Comparison of ENCODE assay signal across 32 cellular contexts in the genomic region with DNA sequence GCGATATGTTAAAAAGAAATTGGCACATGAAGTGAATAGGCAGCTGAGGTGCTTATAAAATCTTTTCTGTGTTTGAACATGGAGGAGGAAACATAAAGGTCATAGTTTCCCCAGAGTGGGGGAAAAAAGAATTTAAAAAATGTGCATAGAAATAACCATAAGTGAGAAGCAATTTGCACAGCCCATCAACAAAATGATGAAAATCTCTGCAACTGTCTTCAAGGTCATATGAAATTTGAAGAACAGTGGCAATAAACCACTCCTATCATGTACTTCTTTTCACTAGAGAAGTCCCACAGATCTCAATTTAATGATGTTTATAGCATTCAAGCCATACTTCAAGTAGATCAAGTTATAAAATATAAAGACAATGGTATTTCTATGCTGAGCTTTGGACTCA. TPM values are rescaled to one million over a fixed set of nuclear protein-coding genes. Genes with fewer than 3 reads are reported as not detected.
"Had no signal": no experiment of that assay in that cellular context is flagged by ENCODE, and none has a peak within 500 bp of the region (broad histone marks: within the 10 kb centered on the region; RNA-seq: fewer than 3 reads in every experiment).

No MANE protein-coding gene starts in this region.

- DNase-seq: activated CD4-positive, alpha-beta T cell treated with anti-CD3 and anti-CD28 coated beads, Interleukin-2, amount 10 ng/mL, durations not matched to agents 7 days and 5 days; activated CD4-positive, alpha-beta T cell treated with anti-CD3 and anti-CD28 coated beads, Interleukin-2, amount 50 U/mL, for 48 hours; activated CD8-positive, alpha-beta T cell treated with anti-CD3 and anti-CD28 coated beads, Interleukin-2, amount 10 ng/mL, durations not matched to agents 7 days and 5 days; activated gamma-delta T cell; activated naive CD4-positive, alpha-beta T cell treated with anti-CD3 and anti-CD28 coated beads for 36 hours; activated T-cell treated with anti-CD3 and anti-CD28 coated beads, Interleukin-2, amount 50 U/mL, for 24 hours; aorta; Kasumi-1; KBM-7; MM.1S; MV-4-11; NCI-H1092; NCI-H146; NCI-H187; NCI-H2029 treated with DMSO at 0.1 percent for 48 hours; NCI-H2107; NCI-H345; NCI-H510A; NCI-H526; NCI-H748 treated with DMSO at 0.1 percent for 48 hours; NK-92 treated with Interleukin-12 subunit alpha and Interleukin-12 subunit beta, amount 100 ng/mL, for 24 hours; PC-3; Peyer's patch; RPMI8226; SHP77 treated with DMSO at 0.1 percent for 48 hours; T1000 had no signal

- H3K27me3 ChIP-seq: cardiac muscle cell, Peyer's patch had no signal

- H3K4me1 ChIP-seq: Peyer's patch had no signal

- ATAC-seq: activated CD8-positive, alpha-beta T cell treated with anti-CD3 and anti-CD28 coated beads, Interleukin-2, amount 10 ng/mL, durations not matched to agents 7 days and 5 days; activated naive CD4-positive, alpha-beta T cell treated with anti-CD3 and anti-CD28 coated beads, Interleukin-2, amount 50 U/mL, for 72 hours; PC-3 had no signal

- H3K27ac Mint-ChIP-seq: activated CD4-positive, alpha-beta T cell treated with anti-CD3 and anti-CD28 coated beads, Interleukin-2, amount 10 ng/mL, durations not matched to agents 7 days and 5 days; activated CD8-positive, alpha-beta T cell treated with anti-CD3 and anti-CD28 coated beads, Interleukin-2, amount 10 ng/mL, durations not matched to agents 7 days and 5 days; activated naive CD4-positive, alpha-beta T cell treated with anti-CD3 and anti-CD28 coated beads for 36 hours; activated naive CD4-positive, alpha-beta T cell treated with anti-CD3 and anti-CD28 coated beads, Interleukin-2, amount 50 U/mL, for 72 hours; activated T-cell treated with anti-CD3 and anti-CD28 coated beads, Interleukin-2, amount 50 U/mL, for 24 hours; activated T-helper 2 cell treated with anti-CD3 and anti-CD28 coated beads, Interferon-gamma antibody, Interleukin-2, Interleukin-4, amounts not matched to agents 10 μg/mL and 5 μg/mL and 100 μg/mL, durations not matched to agents 14 hours and 24 hours and 36 hours had no signal

- H3K36me3 ChIP-seq: cardiac muscle cell, Peyer's patch had no signal

- H3K9me3 ChIP-seq: Peyer's patch had no signal

- H3K27me3 Mint-ChIP-seq: activated CD4-positive, alpha-beta T cell treated with anti-CD3 and anti-CD28 coated beads, Interleukin-2, amount 10 ng/mL, durations not matched to agents 7 days and 5 days; activated T-cell treated with anti-CD3 and anti-CD28 coated beads, Interleukin-2, amount 50 U/mL, for 24 hours; central memory CD8-positive, alpha-beta T cell had no signal

- H3K4me1 Mint-ChIP-seq: activated CD4-positive, alpha-beta T cell treated with anti-CD3 and anti-CD28 coated beads, Interleukin-2, amount 10 ng/mL, durations not matched to agents 7 days and 5 days; central memory CD8-positive, alpha-beta T cell had no signal

- H3K4me3 ChIP-seq: cardiac muscle cell, Peyer's patch had no signal

- H3K36me3 Mint-ChIP-seq: activated naive CD4-positive, alpha-beta T cell treated with anti-CD3 and anti-CD28 coated beads, Interleukin-2, amount 50 U/mL, for 72 hours had no signal

- H3K9me3 Mint-ChIP-seq: activated CD4-positive, alpha-beta T cell treated with anti-CD3 and anti-CD28 coated beads, Interleukin-2, amount 10 ng/mL, durations not matched to agents 7 days and 5 days; activated naive CD4-positive, alpha-beta T cell treated with anti-CD3 and anti-CD28 coated beads, Interleukin-2, amount 50 U/mL, for 72 hours; activated T-cell treated with anti-CD3 and anti-CD28 coated beads, Interleukin-2, amount 50 U/mL, for 24 hours; activated T-helper 2 cell treated with anti-CD3 and anti-CD28 coated beads, Interferon-gamma antibody, Interleukin-2, Interleukin-4, amounts not matched to agents 10 μg/mL and 5 μg/mL and 100 μg/mL, durations not matched to agents 14 hours and 24 hours and 36 hours had no signal

- H3K4me3 Mint-ChIP-seq: activated CD4-positive, alpha-beta T cell treated with anti-CD3 and anti-CD28 coated beads, Interleukin-2, amount 10 ng/mL, durations not matched to agents 7 days and 5 days; activated CD8-positive, alpha-beta T cell treated with anti-CD3 and anti-CD28 coated beads, Interleukin-2, amount 10 ng/mL, durations not matched to agents 7 days and 5 days; activated naive CD4-positive, alpha-beta T cell treated with anti-CD3 and anti-CD28 coated beads for 36 hours; activated T-cell treated with anti-CD3 and anti-CD28 coated beads, Interleukin-2, amount 50 U/mL, for 24 hours; central memory CD8-positive, alpha-beta T cell had no signal

RNA-seq across cellular contexts. Expression of gene ZNF804A, which starts 46.7 kb away (rescaled TPM):
- total RNA-seq: activated CD4-positive, alpha-beta T cell treated with anti-CD3 and anti-CD28 coated beads, Interleukin-2, amount 10 ng/mL, durations not matched to agents 7 days and 5 days; activated CD8-positive, alpha-beta T cell treated with anti-CD3 and anti-CD28 coated beads, Interleukin-2, amount 10 ng/mL, durations not matched to agents 7 days and 5 days; activated naive CD4-positive, alpha-beta T cell treated with anti-CD3 and anti-CD28 coated beads for 36 hours; activated naive CD4-positive, alpha-beta T cell treated with anti-CD3 and anti-CD28 coated beads, Interleukin-2, amount 50 U/mL, for 72 hours; activated T-helper 2 cell treated with anti-CD3 and anti-CD28 coated beads, Interferon-gamma antibody, Interleukin-2, Interleukin-4, amounts not matched to agents 10 μg/mL and 5 μg/mL and 100 μg/mL, durations not matched to agents 14 hours and 24 hours and 36 hours; cardiac muscle cell; T-helper 1 cell treated with Interleukin-12 subunit alpha and Interleukin-12 subunit beta and Interleukin-4 antibody, amounts not matched to agents 30 ng/mL and 1 ng/mL, for 36 hours; T-helper 2 cell treated with Interferon-gamma antibody and Interleukin-4, amounts not matched to agents 100 ng/mL and 5 ng/mL, for 36 hours had no signal
